12 cellular contexts compared by ENCODE assay signal in genomic region chr15:48550822-48551525, GRCh38.
A peak's percentile ranks its signal among the peaks of the same experiment; 100 is the strongest.
DNase-seq lines count a peak whose midpoint lies in the region; TF ChIP-seq lines count a peak whose summit lies in the region.
"Had no signal": no experiment of that assay in that cellular context is flagged by ENCODE, and none has a peak within 500 bp of the region (broad histone marks: within the 10 kb centered on the region; RNA-seq: fewer than 3 reads in every experiment).

No MANE protein-coding gene starts in this region.

- peaks cover 98% of the 10 kb centered on the region for H3K79me2 ChIP-seq in GM23248 (ENCODE audit: insufficient read depth)

- H3K27me3 ChIP-seq in GM23248 (replicated peaks; ENCODE audit: insufficient read depth) (no peaks in the 10 kb centered on the region), colonic mucosa (no peaks in the 10 kb centered on the region)

- 97 to 98% methylated on average over 3 of the region's 3 CpGs for WGBS in GM23248 (ENCODE audit: low coverage in 1 of 2, low lambda C conversion rate in 2 of 2, missing lambda C conversion rate in 2 of 2), 2 experiments

- H3K9ac ChIP-seq in GM23248 = no peak overlapping the region
- no peak overlapping the region for H3K9ac ChIP-seq in colonic mucosa (ENCODE audit: low read depth in 2 of 2, low read length in 2 of 2)

- peaks cover 69% of the 10 kb centered on the region for H3K4me1 ChIP-seq in GM23248 (ENCODE audit: insufficient read depth)
- no peaks in the 10 kb centered on the region for H3K4me1 ChIP-seq in colonic mucosa

- TF ChIP-seq CTCF in astrocyte of the spinal cord (IDR thresholded peaks at IDR 0.05; ENCODE audit: low read depth, low read length) = no peak
- no peak for TF ChIP-seq CTCF in fibroblast of the aortic adventitia (IDR thresholded peaks at IDR 0.05; ENCODE audit: insufficient read depth, low read length)
- TF ChIP-seq CTCF in colonic mucosa (IDR thresholded peaks at IDR 0.05) = no peak

- intact Hi-C loops in colonic mucosa (cut with DNase I) = no loop called here

- H3K4me2 ChIP-seq in GM23248 (ENCODE audit: unreplicated experiment) = no peak overlapping the region

- in situ Hi-C loops in GM23248 (cut with MboI) (no loop called here), astrocyte of the spinal cord (cut with HindIII; ENCODE audit: low sequenced_read_pairs) (no loop called here)

- H3K36me3 ChIP-seq in GM23248 (ENCODE audit: low read depth) = peaks cover 23% of the 10 kb centered on the region
- H3K36me3 ChIP-seq in colonic mucosa = no peaks in the 10 kb centered on the region

- no peaks in the 10 kb centered on the region for H4K20me1 ChIP-seq in GM23248 (ENCODE audit: insufficient read depth)

- H3K9me2 ChIP-seq in GM23248 (ENCODE audit: insufficient read depth) = no peaks in the 10 kb centered on the region

- peaks cover 95% of the 10 kb centered on the region for H3F3A ChIP-seq in GM23248 (ENCODE audit: insufficient read depth)

- H3K4me3 ChIP-seq in GM23248 (no peak overlapping the region), astrocyte of the spinal cord (ENCODE audit: low read depth, low read length) (no peak overlapping the region), fibroblast of the aortic adventitia (ENCODE audit: low read depth, low read length) (no peak overlapping the region), colonic mucosa (no peak overlapping the region)

- DNase-seq in GM23248 = no peak
- DNase-seq in astrocyte of the spinal cord (ENCODE audit: low read depth, low spot score) = peak; percentile 19
- DNase-seq in fibroblast of the aortic adventitia (ENCODE audit: low read depth) = peak; percentile 48
- DNase-seq in non-pigmented ciliary epithelial cell (ENCODE audit: low read depth) = peak; percentile 72
- DNase-seq in activated T-cell treated with anti-CD3 and anti-CD28 coated beads, Interleukin-2, amount 50 U/mL, for 1 hour = no peak
- no peak for DNase-seq in colonic mucosa
- DNase-seq in superior temporal gyrus (ENCODE audit: extremely low spot score) = no peak
- DNase-seq in DMS53 (lab: John Stamatoyannopoulos, UW) = no peak
- DNase-seq: C1 segment of cervical spinal cord, NCI-H1436, NCI-H2029 treated with DMSO at 0.1 percent for 48 hours, NCI-H510A treated with DMSO at 0.1 percent for 48 hours had no signal

- no peak overlapping the region for H2AFZ ChIP-seq in GM23248

- H3K27ac ChIP-seq in GM23248 = peak overlapping the region; percentile 92
- no peak overlapping the region for H3K27ac ChIP-seq in colonic mucosa

- no peaks in the 10 kb centered on the region for H3K9me3 ChIP-seq in GM23248 (ENCODE audit: low read depth)
- H3K9me3 ChIP-seq in colonic mucosa = no peaks in the 10 kb centered on the region

Comparison
In these comparisons a context has a peak if more than half of its experiments do, and no peak if none do; other contexts are left out.
1. DNase-seq: peak in astrocyte of the spinal cord (single experiment), fibroblast of the aortic adventitia (single experiment) and non-pigmented ciliary epithelial cell (single experiment); none in GM23248 (single experiment), activated T-cell treated with anti-CD3 and anti-CD28 coated beads, Interleukin-2, amount 50 U/mL, for 1 hour (single experiment), colonic mucosa (single experiment), superior temporal gyrus (single experiment) and DMS53 (single experiment).